Comparison of ENCODE assay signal across 1 cellular context in genomic region chr2:27441958-27442281, GRCh38.
TF ChIP-seq lines count a peak whose summit lies in the region.

No MANE protein-coding gene starts in this region.

TF ChIP-seq in GM23338, 12 proteins besides CTCF, POLR2A, EP300 and RAD21 (continued from another document):
- no peak for TF ChIP-seq ZNF462 (CRISPR knock-in tag; IDR thresholded peaks at IDR 0.05)
